In genomic region chr1:29202053-29202452, GRCh38 we compare ENCODE assay signal across 9 cellular contexts. TPM values are rescaled to one million over a fixed set of nuclear protein-coding genes. Genes with fewer than 3 reads are reported as not detected.
A peak's percentile ranks its signal among the peaks of the same experiment; 100 is the strongest.
DNase-seq lines count a peak whose midpoint lies in the region; ATAC-seq and TF ChIP-seq lines count a peak whose summit lies in the region.
"Had no signal": no experiment of that assay in that cellular context is flagged by ENCODE, and none has a peak within 500 bp of the region (broad histone marks: within the 10 kb centered on the region; RNA-seq: fewer than 3 reads in every experiment).

No MANE protein-coding gene starts in this region.

- H3K4me3 ChIP-seq in brain microvascular endothelial cell (ENCODE audit: low read depth, low read length) (no peak overlapping the region), mucosa of rectum (ENCODE audit: low read length in 2 of 2) (no peak overlapping the region), vagina (no peak overlapping the region)

- TF ChIP-seq CTCF in brain microvascular endothelial cell (IDR thresholded peaks at IDR 0.05; ENCODE audit: low read depth, low read length, missing control alignments) (no peak), vagina (IDR thresholded peaks at IDR 0.05) (no peak)

- no peaks in the 10 kb centered on the region for H3K9me3 Mint-ChIP-seq in activated naive CD4-positive, alpha-beta T cell treated with anti-CD3 and anti-CD28 coated beads, Interleukin-2, amount 50 U/mL, for 72 hours
- H3K9me3 Mint-ChIP-seq in stimulated activated naive B cell treated with anti-CD40 and anti-IgM and Interleukin-4, amounts not matched to agents 10 μg/mL and 1 μg/mL and 100 μg/mL, for 72 hours: no peaks in the 10 kb centered on the region

- peaks cover 4 to 6% of the 10 kb centered on the region in 2 donors for H3K4me1 ChIP-seq in mucosa of rectum (ENCODE audit: control insufficient read depth in 2 of 2, insufficient read depth in 2 of 2, low read length in 2 of 2)
- peaks cover 12% of the 10 kb centered on the region for H3K4me1 ChIP-seq in vagina

- H3K36me3 ChIP-seq in brain microvascular endothelial cell (replicated peaks): peaks cover 9% of the 10 kb centered on the region
- H3K36me3 ChIP-seq in mucosa of rectum (ENCODE audit: control insufficient read depth in 2 of 2, insufficient read depth in 2 of 2, low read length in 2 of 2): peaks cover 13 to 41% of the 10 kb centered on the region in 2 donors
- peaks cover 0 to 21% of the 10 kb centered on the region in 2 donors for H3K36me3 ChIP-seq in vagina

- H3K27me3 ChIP-seq in brain microvascular endothelial cell (replicated peaks): no peaks in the 10 kb centered on the region
- no peaks in the 10 kb centered on the region for H3K27me3 ChIP-seq in mucosa of rectum (ENCODE audit: control insufficient read depth in 2 of 2, insufficient read depth in 2 of 2, low read length in 2 of 2)
- H3K27me3 ChIP-seq in vagina: no peaks in the 10 kb centered on the region

- TF ChIP-seq POLR2A in vagina (IDR thresholded peaks at IDR 0.05): no peak

- in situ Hi-C loops in brain microvascular endothelial cell (cut with HindIII; ENCODE audit: low pct_ligation_motif_present, low sequenced_read_pairs): no loop called here

- H3K27ac Mint-ChIP-seq in activated naive CD4-positive, alpha-beta T cell treated with anti-CD3 and anti-CD28 coated beads, Interleukin-2, amount 50 U/mL, for 72 hours: peak overlapping the region; percentile 79 to 82
- no peak overlapping the region for H3K27ac Mint-ChIP-seq in stimulated activated naive B cell treated with anti-CD40 and anti-IgM and Interleukin-4, amounts not matched to agents 10 μg/mL and 1 μg/mL and 100 μg/mL, for 72 hours

- H3K9ac ChIP-seq in mucosa of rectum (ENCODE audit: low read depth in 1 of 2, low read length in 2 of 2): no peak overlapping the region

- no peak overlapping the region for H3K4me3 Mint-ChIP-seq in stimulated activated naive B cell treated with anti-CD40 and anti-IgM and Interleukin-4, amounts not matched to agents 10 μg/mL and 1 μg/mL and 100 μg/mL, for 72 hours

- peaks cover 2 to 5% of the 10 kb centered on the region in 2 donors for H3K4me1 Mint-ChIP-seq in stimulated activated naive B cell treated with anti-CD40 and anti-IgM and Interleukin-4, amounts not matched to agents 10 μg/mL and 1 μg/mL and 100 μg/mL, for 72 hours

- ATAC-seq in activated naive CD4-positive, alpha-beta T cell treated with anti-CD3 and anti-CD28 coated beads, Interleukin-2, amount 50 U/mL, for 72 hours: no peak
- ATAC-seq in stimulated activated naive B cell treated with anti-CD40 and anti-IgM and Interleukin-4, amounts not matched to agents 10 μg/mL and 1 μg/mL and 100 μg/mL, for 72 hours (replicated peaks): no peak

- peaks cover 0 to 13% of the 10 kb centered on the region in 2 donors for H3K36me3 Mint-ChIP-seq in activated naive CD4-positive, alpha-beta T cell treated with anti-CD3 and anti-CD28 coated beads, Interleukin-2, amount 50 U/mL, for 72 hours
- peaks cover 31 to 54% of the 10 kb centered on the region in 2 donors for H3K36me3 Mint-ChIP-seq in stimulated activated naive B cell treated with anti-CD40 and anti-IgM and Interleukin-4, amounts not matched to agents 10 μg/mL and 1 μg/mL and 100 μg/mL, for 72 hours

- H3K27ac ChIP-seq in brain microvascular endothelial cell: peak overlapping the region; percentile 41
- peak overlapping the region; percentile 43 to 62 for H3K27ac ChIP-seq in mucosa of rectum (ENCODE audit: low read depth in 2 of 2, low read length in 2 of 2)
- H3K27ac ChIP-seq in vagina: peak overlapping the region; percentile 77

- DNase-seq in activated naive CD4-positive, alpha-beta T cell treated with anti-CD3 and anti-CD28 coated beads, Interleukin-2, amount 50 U/mL, for 72 hours (ENCODE audit: low spot score in 2 of 2): no peak
- no peak for DNase-seq in activated naive CD4-positive, alpha-beta T cell treated with Interleukin-2 at 50 U/mL for 16 hours
- DNase-seq in brain microvascular endothelial cell (no peak), vagina (ENCODE audit: extremely low spot score in 2 of 2) (no peak), NCI-H187 treated with DMSO at 0.1 percent for 48 hours (lab: John Stamatoyannopoulos, UW) (no peak)
- no peak for DNase-seq in stimulated activated naive B cell treated with anti-CD40 and anti-IgM and Interleukin-4, amounts not matched to agents 10 μg/mL and 1 μg/mL and 100 μg/mL, for 72 hours
- no peak for DNase-seq in activated CD4-positive, alpha-beta T cell treated with anti-CD3 and anti-CD28 coated beads, Interleukin-2, amount 50 U/mL, for 1 hour
- DNase-seq: stimulated activated CD4-positive, alpha-beta T cell treated with anti-CD3 and anti-CD28 coated beads, Interleukin-4, amount 100 ng/mL, for 1 hour had no signal

- intact Hi-C loops in vagina (cut with DNase I): loop anchor here (5.0 to 10.0 kb wide), 2 partner anchors 157 to 320 kb away; no protein-coding TSS in a partner anchor

- H3K9me3 ChIP-seq in mucosa of rectum (ENCODE audit: control insufficient read depth in 2 of 2, low read length in 2 of 2) (no peaks in the 10 kb centered on the region), vagina (no peaks in the 10 kb centered on the region)

- no peaks in the 10 kb centered on the region for H3K27me3 Mint-ChIP-seq in stimulated activated naive B cell treated with anti-CD40 and anti-IgM and Interleukin-4, amounts not matched to agents 10 μg/mL and 1 μg/mL and 100 μg/mL, for 72 hours

RNA-seq across cellular contexts. Expression of gene SRSF4, which starts 20.4 kb away (rescaled TPM):
- total RNA-seq in activated naive CD4-positive, alpha-beta T cell treated with anti-CD3 and anti-CD28 coated beads, Interleukin-2, amount 50 U/mL, for 72 hours: 100 to 1,000 TPM; 139 to 163 TPM
- 67.8 TPM for total RNA-seq in vagina

RNA-seq across cellular contexts. Expression of gene MECR, which starts 28.7 kb away (rescaled TPM):
- 10 to 100 TPM; 25.7 to 33.0 TPM for total RNA-seq in activated naive CD4-positive, alpha-beta T cell treated with anti-CD3 and anti-CD28 coated beads, Interleukin-2, amount 50 U/mL, for 72 hours
- total RNA-seq in vagina: 16.9 TPM

RNA-seq across cellular contexts. Expression of gene PTPRU, which starts 34.3 kb away (rescaled TPM):
- total RNA-seq in activated naive CD4-positive, alpha-beta T cell treated with anti-CD3 and anti-CD28 coated beads, Interleukin-2, amount 50 U/mL, for 72 hours: 1 to 10 TPM in 1 of 2 donors, not detected in 1; 2.0 TPM
- 37.3 TPM for total RNA-seq in vagina

Comparison
In these comparisons a context has a peak if more than half of its experiments do, and no peak if none do; other contexts are left out.
1. RNA of gene PTPRU, which starts 34.3 kb away (total RNA-seq): 37.3 TPM in vagina (single experiment); 2.0 TPM in activated naive CD4-positive, alpha-beta T cell treated with anti-CD3 and anti-CD28 coated beads, Interleukin-2, amount 50 U/mL, for 72 hours; every median in the first group is over 10 times any median in the second.
2. Peak in every context shown above with its lines, with median percentiles within 50 percentile points of each other: H3K27ac ChIP-seq.